In genomic region chr5:132265336-132266030, GRCh38 we compare ENCODE assay signal across 8 cellular contexts. TPM values are rescaled to one million over a fixed set of nuclear protein-coding genes. Genes with fewer than 3 reads are reported as not detected.
DNase-seq lines count a peak whose midpoint lies in the region; ATAC-seq and TF ChIP-seq lines count a peak whose summit lies in the region.

No MANE protein-coding gene starts in this region.

- peaks cover 32% of the 10 kb centered on the region for H3K4me1 ChIP-seq in lower lobe of right lung

- peak; percentile 70 to 71 for ATAC-seq in lower lobe of right lung
- no peak for ATAC-seq in GM18517 (IDR thresholded peaks at IDR 0.05; ENCODE audit: unreplicated experiment)

- H3K36me3 Mint-ChIP-seq in type B pancreatic cell = peaks cover 21% of the 10 kb centered on the region

- H3K4me1 Mint-ChIP-seq in type B pancreatic cell (ENCODE audit: unreplicated experiment) = peaks cover 41% of the 10 kb centered on the region

- DNase-seq in DMS53 (lab: John Stamatoyannopoulos, UW) (peak; percentile 49), DMS53 treated with DMSO at 0.1 percent for 48 hours (lab: John Stamatoyannopoulos, UW; ENCODE audit: unreplicated experiment) (no peak), lower lobe of right lung (no peak), type B pancreatic cell (ENCODE audit: extremely low spot score, unreplicated experiment) (peak; percentile 74), SKM-1 treated with dmso at 0.1 percent for 144 hours (lab: John Stamatoyannopoulos, UW; ENCODE audit: unreplicated experiment) (no peak), NCI-H128 (lab: John Stamatoyannopoulos, UW; ENCODE audit: unreplicated experiment) (no peak)

- intact Hi-C loops in lower lobe of right lung (cut with DNase I) = no loop called here

- H3K27me3 Mint-ChIP-seq in type B pancreatic cell = no peaks in the 10 kb centered on the region

- no peaks in the 10 kb centered on the region for H3K27me3 ChIP-seq in lower lobe of right lung (ENCODE audit: low read depth)

- H3K9me3 ChIP-seq in lower lobe of right lung = no peaks in the 10 kb centered on the region

- no peak for TF ChIP-seq CTCF in lower lobe of right lung (IDR thresholded peaks at IDR 0.05)
- TF ChIP-seq CTCF in type B pancreatic cell (conservative IDR thresholded peaks at IDR 0.05) = no peak

- H3K27ac ChIP-seq in cingulate gyrus (ENCODE audit: low read depth, low read length) = peak overlapping the region; percentile 67
- peak overlapping the region; percentile 74 for H3K27ac ChIP-seq in lower lobe of right lung

- H3K4me3 Mint-ChIP-seq in type B pancreatic cell = peak overlapping the region; percentile 41

- H3K9me3 Mint-ChIP-seq in type B pancreatic cell = no peaks in the 10 kb centered on the region

- no peaks in the 10 kb centered on the region for H3K36me3 ChIP-seq in lower lobe of right lung

- no peak overlapping the region for H3K4me3 ChIP-seq in lower lobe of right lung

- H3K27ac Mint-ChIP-seq in type B pancreatic cell = peak overlapping the region; percentile 96

RNA-seq across cellular contexts. Expression of gene PDLIM4, which starts 8.0 kb away (rescaled TPM):
- 6.7 TPM for total RNA-seq in lower lobe of right lung
- total RNA-seq in type B pancreatic cell (ENCODE audit: low replicate concordance) = 40.0 and 43.8 TPM in 2 replicates

RNA-seq across cellular contexts. Expression of gene SLC22A4, which starts 28.7 kb away (rescaled TPM):
- total RNA-seq in lower lobe of right lung = 8.5 TPM
- total RNA-seq in type B pancreatic cell (ENCODE audit: low replicate concordance) = 1.3 and 2.0 TPM in 2 replicates

RNA-seq across cellular contexts. Expression of gene P4HA2, which starts 37.8 kb away (rescaled TPM):
- 75.7 TPM for total RNA-seq in lower lobe of right lung
- total RNA-seq in type B pancreatic cell (ENCODE audit: low replicate concordance) = 38.5 and 56.3 TPM in 2 replicates

Comparison
In these comparisons a context has a peak if more than half of its experiments do, and no peak if none do; other contexts are left out.
1. DNase-seq: peak in DMS53 (single experiment) and type B pancreatic cell (single experiment); none in DMS53 treated with DMSO at 0.1 percent for 48 hours (single experiment), lower lobe of right lung (single experiment), SKM-1 treated with dmso at 0.1 percent for 144 hours (single experiment) and NCI-H128 (single experiment).